9 cellular contexts compared by ENCODE assay signal in genomic region chr1:67652800-67653199, GRCh38. TPM values are rescaled to one million over a fixed set of nuclear protein-coding genes. Genes with fewer than 3 reads are reported as not detected.
DNase-seq lines count a peak whose midpoint lies in the region; ATAC-seq, FAIRE-seq and TF ChIP-seq lines count a peak whose summit lies in the region.
"Had no signal": no experiment of that assay in that cellular context is flagged by ENCODE, and none has a peak within 500 bp of the region (broad histone marks: within the 10 kb centered on the region; RNA-seq: fewer than 3 reads in every experiment).

No MANE protein-coding gene starts in this region.

- DNase-seq in NCI-H2171 treated with DMSO at 0.1 percent for 48 hours (lab: John Stamatoyannopoulos, UW) (peak; percentile 60), NCI-H2171 (lab: John Stamatoyannopoulos, UW) (no peak), NB4 (ENCODE audit: low read depth) (peak; percentile 6), cardiac fibroblast (ENCODE audit: low read depth in 2 of 2) (peak; percentile 80 to 92), urothelium cell line (ENCODE audit: low spot score) (no peak), Right ventricle myocardium inferior (ENCODE audit: missing footprints) (no peak)
- no peak for DNase-seq in stimulated activated effector memory CD8-positive, alpha-beta T cell treated with anti-CD3 and anti-CD28 coated beads, Interleukin-12 subunit alpha, Interleukin-12 subunit beta, amount 100 ng/mL, for 72 hours (ENCODE audit: low spot score in 2 of 2)
- no peak for DNase-seq in naive thymus-derived CD8-positive, alpha-beta T cell

- no peak for TF ChIP-seq POLR2A in NB4 (IDR thresholded peaks at IDR 0.05; ENCODE audit: extremely low read depth, insufficient read length)

- H3K4me3 ChIP-seq in NB4 (ENCODE audit: low read depth, low read length) (no peak overlapping the region), cardiac fibroblast (replicated peaks in 1 of 2; ENCODE audit: low read depth in 2 of 2, low read length in 2 of 2) (no peak overlapping the region)

- FAIRE-seq in urothelium cell line (lab: Jason Lieb, UNC), result no peak
- FAIRE-seq: H1 had no signal

- peak; percentile 91 for ATAC-seq in stimulated activated effector memory CD8-positive, alpha-beta T cell treated with anti-CD3 and anti-CD28 coated beads, Interleukin-12 subunit alpha, Interleukin-12 subunit beta, amount 100 ng/mL, for 72 hours
- no peak for ATAC-seq in naive thymus-derived CD8-positive, alpha-beta T cell
- ATAC-seq in Right ventricle myocardium inferior, result no peak

- POLR2A ChIA-PET in naive thymus-derived CD8-positive, alpha-beta T cell (lab: Charles Lee), result no interaction called here

- no peak for TF ChIP-seq CTCF in NB4 (IDR thresholded peaks at IDR 0.05; ENCODE audit: low read depth, low read length)
- no peak for TF ChIP-seq CTCF in cardiac fibroblast (IDR thresholded peaks at IDR 0.05; ENCODE audit: low read depth, low read length)

- H3K27me3 Mint-ChIP-seq in naive thymus-derived CD8-positive, alpha-beta T cell, result peaks cover 0 to 3% (median 0%) of the 10 kb centered on the region in 5 donors

- no peaks in the 10 kb centered on the region for H3K9me3 Mint-ChIP-seq in stimulated activated effector memory CD8-positive, alpha-beta T cell treated with anti-CD3 and anti-CD28 coated beads, Interleukin-12 subunit alpha, Interleukin-12 subunit beta, amount 100 ng/mL, for 72 hours
- peaks cover 0 to 2% (median 0%) of the 10 kb centered on the region in 9 donors for H3K9me3 Mint-ChIP-seq in naive thymus-derived CD8-positive, alpha-beta T cell

- intact Hi-C loops in Right ventricle myocardium inferior (cut with DNase I), result no loop called here

- no peaks in the 10 kb centered on the region for H3K36me3 Mint-ChIP-seq in stimulated activated effector memory CD8-positive, alpha-beta T cell treated with anti-CD3 and anti-CD28 coated beads, Interleukin-12 subunit alpha, Interleukin-12 subunit beta, amount 100 ng/mL, for 72 hours
- H3K36me3 Mint-ChIP-seq in naive thymus-derived CD8-positive, alpha-beta T cell, result no peaks in the 10 kb centered on the region

- H3K4me1 Mint-ChIP-seq in stimulated activated effector memory CD8-positive, alpha-beta T cell treated with anti-CD3 and anti-CD28 coated beads, Interleukin-12 subunit alpha, Interleukin-12 subunit beta, amount 100 ng/mL, for 72 hours, result peaks cover 7% of the 10 kb centered on the region
- H3K4me1 Mint-ChIP-seq in naive thymus-derived CD8-positive, alpha-beta T cell, result peaks cover 0 to 3% (median 0%) of the 10 kb centered on the region in 4 donors

- no peak overlapping the region for H3K27ac Mint-ChIP-seq in stimulated activated effector memory CD8-positive, alpha-beta T cell treated with anti-CD3 and anti-CD28 coated beads, Interleukin-12 subunit alpha, Interleukin-12 subunit beta, amount 100 ng/mL, for 72 hours
- H3K27ac Mint-ChIP-seq in naive thymus-derived CD8-positive, alpha-beta T cell, result no peak overlapping the region

- no peak overlapping the region for H3K4me3 Mint-ChIP-seq in stimulated activated effector memory CD8-positive, alpha-beta T cell treated with anti-CD3 and anti-CD28 coated beads, Interleukin-12 subunit alpha, Interleukin-12 subunit beta, amount 100 ng/mL, for 72 hours
- no peak overlapping the region for H3K4me3 Mint-ChIP-seq in naive thymus-derived CD8-positive, alpha-beta T cell

RNA-seq across cellular contexts. Expression of gene GADD45A, which starts 32.2 kb away (rescaled TPM):
- 10 to 100 TPM; 19.0 to 19.5 TPM for total RNA-seq in naive thymus-derived CD8-positive, alpha-beta T cell
- polyA plus RNA-seq in naive thymus-derived CD8-positive, alpha-beta T cell, result 10 to 100 TPM in 1 of 3 donors, 1 to 10 TPM in 2; 4.1 to 13.0 (median 5.7) TPM
- total RNA-seq in Right ventricle myocardium inferior, result 53.8 TPM

Comparison
In these comparisons a context has a peak if more than half of its experiments do, and no peak if none do; other contexts are left out.
1. DNase-seq: peak in NCI-H2171 treated with DMSO at 0.1 percent for 48 hours (single experiment), NB4 (single experiment) and cardiac fibroblast (2 of 2); none in NCI-H2171 (single experiment), stimulated activated effector memory CD8-positive, alpha-beta T cell treated with anti-CD3 and anti-CD28 coated beads, Interleukin-12 subunit alpha, Interleukin-12 subunit beta, amount 100 ng/mL, for 72 hours (0 of 2), urothelium cell line (single experiment), naive thymus-derived CD8-positive, alpha-beta T cell (0 of 10) and Right ventricle myocardium inferior (single experiment).